In the genomic region with DNA sequence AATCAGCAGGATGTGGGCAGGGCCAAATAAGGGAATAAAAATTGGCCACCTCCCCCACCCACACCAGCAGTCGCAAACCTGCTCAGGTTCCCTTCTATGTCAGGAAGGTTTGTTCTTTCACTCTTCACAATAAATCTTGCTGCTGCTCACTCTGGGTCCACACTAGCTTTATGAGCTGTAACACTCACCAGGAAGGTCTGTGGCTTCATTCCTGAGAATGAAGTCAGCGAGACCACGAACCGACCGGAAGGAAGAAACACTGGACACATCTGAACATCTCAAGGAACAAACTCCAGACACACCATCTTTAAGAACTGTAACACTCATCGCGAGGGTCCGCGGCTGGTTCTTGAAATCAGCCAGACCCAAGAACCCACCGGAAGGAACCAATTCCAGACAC, we compare ENCODE assay signal across 15 cellular contexts.
DNase-seq lines count a peak whose midpoint lies in the region; ATAC-seq and TF ChIP-seq lines count a peak whose summit lies in the region.
"Had no signal": no experiment of that assay in that cellular context is flagged by ENCODE, and none has a peak within 500 bp of the region (broad histone marks: within the 10 kb centered on the region; RNA-seq: fewer than 3 reads in every experiment).

No MANE protein-coding gene starts in this region.

- no peak overlapping the region for H3K4me3 ChIP-seq in AG10803 (ENCODE audit: low read length)
- no peak overlapping the region for H3K4me3 ChIP-seq in astrocyte of the spinal cord (ENCODE audit: low read depth, low read length)
- H3K4me3 ChIP-seq: psoas muscle had no signal

- DNase-seq in AG10803 (ENCODE audit: low read depth) (peak; percentile 80), HT1080 (ENCODE audit: low read depth) (peak; percentile 92), astrocyte of the spinal cord (ENCODE audit: low read depth, low spot score) (peak; percentile 89), left kidney (ENCODE audit: low read depth, low spot score) (peak; percentile 89), RPMI8226 (no peak), HPDE6-E6E7 (ENCODE audit: extremely low spot score) (no peak)
- DNase-seq: activated gamma-delta T cell; erythroblast; NCI-H1417 treated with DMSO at 0.1 percent for 48 hours; NCI-H524; psoas muscle; stimulated activated CD4-positive, alpha-beta T cell treated with anti-CD3 and anti-CD28 coated beads, Interleukin-2, amount 100 ng/mL, for 48 hours; T-helper 9 cell had no signal

- in situ Hi-C loops in astrocyte of the spinal cord (cut with HindIII; ENCODE audit: low sequenced_read_pairs), result no loop called here

- ATAC-seq in HG03442 (IDR thresholded peaks at IDR 0.05; ENCODE audit: unreplicated experiment) (no peak), HG03354 (IDR thresholded peaks at IDR 0.05; ENCODE audit: poor library complexity, severe bottlenecking, unreplicated experiment) (no peak)
- ATAC-seq: psoas muscle had no signal

- TF ChIP-seq CTCF in AG10803 (conservative IDR thresholded peaks at IDR 0.05; ENCODE audit: low read length) (no peak), astrocyte of the spinal cord (IDR thresholded peaks at IDR 0.05; ENCODE audit: low read depth, low read length) (no peak)

Comparison
In these comparisons a context has a peak if more than half of its experiments do, and no peak if none do; other contexts are left out.
1. DNase-seq: peak in AG10803 (single experiment), HT1080 (single experiment), astrocyte of the spinal cord (single experiment) and left kidney (single experiment); none in RPMI8226 (single experiment) and HPDE6-E6E7 (single experiment).